8 cellular contexts compared by ENCODE assay signal in the genomic region with DNA sequence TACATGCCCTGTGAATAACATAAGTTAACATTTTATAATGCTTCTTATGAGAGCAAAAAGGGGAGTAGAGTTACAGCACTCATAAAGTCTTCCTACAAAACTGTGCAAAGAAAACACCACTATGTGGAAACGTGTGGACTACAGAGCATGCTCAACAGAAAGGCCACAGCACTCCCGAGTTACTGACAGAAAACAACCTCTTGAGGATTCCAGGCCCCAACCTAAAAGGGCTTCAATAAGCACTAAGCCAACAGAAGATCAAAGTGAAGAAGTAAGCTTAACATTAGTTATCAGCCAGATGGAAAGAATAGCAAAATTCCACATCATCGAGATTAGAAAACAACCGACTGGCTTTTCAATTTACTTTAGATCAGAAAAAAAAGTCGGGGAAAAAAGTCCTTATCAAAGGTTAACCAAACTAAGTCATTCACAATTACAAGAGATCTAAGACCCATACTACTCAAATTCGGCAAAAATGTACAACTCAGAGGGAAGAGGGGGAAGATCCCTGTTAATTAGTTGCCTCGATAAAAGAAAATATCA. TPM values are rescaled to one million over a fixed set of nuclear protein-coding genes. Genes with fewer than 3 reads are reported as not detected.
DNase-seq lines count a peak whose midpoint lies in the region; ATAC-seq and TF ChIP-seq lines count a peak whose summit lies in the region.

No MANE protein-coding gene starts in this region.

- H4K20me1 ChIP-seq in fibroblast of lung (ENCODE audit: control insufficient read depth, extremely low read depth, insufficient read depth, low read length), result no peaks in the 10 kb centered on the region

- H3K4me2 ChIP-seq in fibroblast of lung (ENCODE audit: extremely low read depth, insufficient read depth, low read length) (peak overlapping the region; percentile 87), trophoblast cell (ENCODE audit: low read length) (peak overlapping the region; percentile 93)

- no peak overlapping the region for H4K12ac ChIP-seq in trophoblast cell (ENCODE audit: low read depth, low read length)

- H3K27me3 ChIP-seq in fibroblast of lung (ENCODE audit: control insufficient read depth, insufficient read depth, low read length), result no peaks in the 10 kb centered on the region
- no peaks in the 10 kb centered on the region for H3K27me3 ChIP-seq in trophoblast cell (ENCODE audit: insufficient read depth, low read length)

- H3K4ac ChIP-seq in trophoblast cell (ENCODE audit: low read depth, low read length), result peak overlapping the region; percentile 57

- H3K14ac ChIP-seq in trophoblast cell (ENCODE audit: low read length), result no peak overlapping the region

- H3K36me3 ChIP-seq in fibroblast of lung (ENCODE audit: control insufficient read depth, insufficient read depth, low read length), result no peaks in the 10 kb centered on the region
- H3K36me3 ChIP-seq in trophoblast cell (ENCODE audit: control insufficient read depth in 1 of 2, insufficient read depth in 2 of 2, low read length in 2 of 2), result no peaks in the 10 kb centered on the region

- WGBS in trophoblast cell (ENCODE audit: extremely low coverage, insufficient coverage, insufficient read length), result no CpG with 5 or more reads among the region's 7 CpGs

- H3K4me1 ChIP-seq in fibroblast of lung (ENCODE audit: control insufficient read depth, extremely low read depth, insufficient read depth, low read length) (peaks cover 7% of the 10 kb centered on the region), trophoblast cell (ENCODE audit: control insufficient read depth in 1 of 2, insufficient read depth in 2 of 2, low read length in 2 of 2) (peaks cover 3% of the 10 kb centered on the region in 2 experiments)

- no peak overlapping the region for H2BK12ac ChIP-seq in trophoblast cell (ENCODE audit: low read length)

- no peaks in the 10 kb centered on the region for H3K27me3 Mint-ChIP-seq in T-helper 17 cell

- no peak overlapping the region for H2BK120ac ChIP-seq in trophoblast cell (ENCODE audit: insufficient read depth, low read length, poor library complexity)

- H3K4me3 ChIP-seq in AG04449 (ENCODE audit: low read depth, low read length), result peak overlapping the region; percentile 83
- peak overlapping the region; percentile 79 for H3K4me3 ChIP-seq in GM12864 (ENCODE audit: low read depth, low read length)
- H3K4me3 ChIP-seq in fibroblast of lung (replicated peaks in 1 of 4; ENCODE audit: control extremely low read depth in 1 of 4, insufficient read depth in 1 of 4, low read depth in 3 of 4, low read length in 4 of 4), result peak overlapping the region; percentile 84 to 92 (median 88)
- H3K4me3 ChIP-seq in trophoblast cell (ENCODE audit: low read depth, low read length), result peak overlapping the region; percentile 99

- peaks cover 50% of the 10 kb centered on the region for H3K4me1 Mint-ChIP-seq in T-helper 17 cell

- H3K27ac ChIP-seq in fibroblast of lung (ENCODE audit: insufficient read depth, low read length) (peak overlapping the region; percentile 91), trophoblast cell (ENCODE audit: low read depth, low read length) (peak overlapping the region; percentile 100)

- no peak overlapping the region for H4K8ac ChIP-seq in trophoblast cell (ENCODE audit: low read depth, low read length)

- CTCF ChIA-PET in AG04449 (lab: Yijun Ruan, JAX), result interaction anchor here (0.9 to 3.1 kb wide), 7 partner anchors 7 to 218 kb away, joined by 3 to 13 read pairs (median 5); partner anchors contain the start of gene RP9

- H3K18ac ChIP-seq in trophoblast cell (ENCODE audit: low read length), result no peak overlapping the region

- peak overlapping the region; percentile 95 for H3K9ac ChIP-seq in fibroblast of lung (ENCODE audit: insufficient read depth, low read length)
- H3K9ac ChIP-seq in trophoblast cell (ENCODE audit: low read length), result peak overlapping the region; percentile 80

- DNase-seq in AG04449 (ENCODE audit: low read depth, low spot score) (no peak), GM12864 (ENCODE audit: low read depth) (no peak), T-helper 17 cell (no peak), fibroblast of lung (ENCODE audit: low read depth in 2 of 2) (peak; percentile 32 to 67), trophoblast cell (peak in 1 of 2 donors; percentile 18), SHP77 (lab: John Stamatoyannopoulos, UW) (no peak)

- H3K23ac ChIP-seq in trophoblast cell (ENCODE audit: low read length), result no peak overlapping the region

- H3K27ac Mint-ChIP-seq in T-helper 17 cell, result peak overlapping the region; percentile 99

- no peak overlapping the region for H4K91ac ChIP-seq in trophoblast cell (ENCODE audit: low read depth, low read length)

- H3K9me3 ChIP-seq in T-helper 17 cell (ENCODE audit: control insufficient read depth, low read length, poor library complexity, severe bottlenecking) (no peaks in the 10 kb centered on the region), fibroblast of lung (ENCODE audit: control insufficient read depth, insufficient read depth, low read depth, low read length) (no peaks in the 10 kb centered on the region), trophoblast cell (ENCODE audit: insufficient read depth, low read depth, low read length) (no peaks in the 10 kb centered on the region)

- ATAC-seq in T-helper 17 cell (no peak), HG02840 (IDR thresholded peaks at IDR 0.05; ENCODE audit: low FRiP score, unreplicated experiment) (no peak), GM19324 (IDR thresholded peaks at IDR 0.05; ENCODE audit: low FRiP score, unreplicated experiment) (no peak)

- H2BK5ac ChIP-seq in trophoblast cell (ENCODE audit: low read depth, low read length, poor library complexity), result no peak overlapping the region

- H2AK5ac ChIP-seq in trophoblast cell (ENCODE audit: low read length), result no peak overlapping the region

- no peak for TF ChIP-seq CTCF in AG04449 (IDR thresholded peaks at IDR 0.05; ENCODE audit: insufficient read depth, low read length, missing control alignments)
- TF ChIP-seq CTCF in GM12864 (IDR thresholded peaks at IDR 0.05; ENCODE audit: low read depth, low read length, missing control alignments), result no peak
- TF ChIP-seq CTCF in fibroblast of lung (conservative IDR thresholded peaks at IDR 0.05 in 1 of 2, IDR thresholded peaks at IDR 0.05 in 1 of 2; ENCODE audit: low read depth in 1 of 2, low read length in 2 of 2), result no peak

- POLR2A ChIA-PET in AG04449 (lab: Yijun Ruan, JAX), result interaction anchor here (0.9 kb wide), 1 partner anchor 172 kb away, joined by 3 read pairs; the partner anchor contains the start of gene NT5C3A

- peaks cover 2% of the 10 kb centered on the region for H3K36me3 Mint-ChIP-seq in T-helper 17 cell (ENCODE audit: low read depth)

- peaks cover 15% of the 10 kb centered on the region for H3K79me1 ChIP-seq in trophoblast cell (ENCODE audit: low read length)

- no peak overlapping the region for H2AFZ ChIP-seq in fibroblast of lung (ENCODE audit: low read length)
- no peak overlapping the region for H2AFZ ChIP-seq in trophoblast cell (ENCODE audit: insufficient read depth, low read length, poor library complexity)

- H3K4me3 Mint-ChIP-seq in T-helper 17 cell, result peak overlapping the region; percentile 96

- H3K79me2 ChIP-seq in fibroblast of lung (ENCODE audit: control insufficient read depth, insufficient read depth, low read length), result peaks cover 60% of the 10 kb centered on the region
- H3K79me2 ChIP-seq in trophoblast cell (ENCODE audit: control insufficient read depth, insufficient read depth, low read length, poor library complexity), result peaks cover 12% of the 10 kb centered on the region

RNA-seq across cellular contexts. Expression of gene KBTBD2, which starts 1.5 kb away (rescaled TPM):
- 100 to 1,000 TPM; 118 to 129 TPM for total RNA-seq in T-helper 17 cell
- 29.2 and 35.7 TPM in 2 replicates for total RNA-seq in fibroblast of lung
- 22.3 and 26.7 TPM in 2 replicates for polyA plus RNA-seq in fibroblast of lung
- polyA plus RNA-seq in fibroblast of lung (2012), result 15.4 and 16.0 TPM in 2 replicates
- 3.7 and 7.6 TPM in 2 replicates for polyA minus RNA-seq in fibroblast of lung (ENCODE audit: low replicate concordance)
- 15.1 and 15.2 TPM in 2 replicates for polyA plus RNA-seq in trophoblast cell (2013)

Comparison
In these comparisons a context has a peak if more than half of its experiments do, and no peak if none do; other contexts are left out.
1. DNase-seq: peak in fibroblast of lung (2 of 2); none in AG04449 (single experiment), GM12864 (single experiment), T-helper 17 cell (0 of 3) and SHP77 (0 of 2).
2. Peak in every context shown above with its lines, with median percentiles within 50 percentile points of each other: H3K4me3 ChIP-seq.